Comparison of ENCODE assay signal across 3 cellular contexts in genomic region chr7:130387628-130388403, GRCh38.
TF ChIP-seq lines count a peak whose summit lies in the region.

No MANE protein-coding gene starts in this region.

TF ChIP-seq in GM23338, 12 proteins besides CTCF, POLR2A, EP300 and RAD21 (continues in another document):
- TF ChIP-seq ZNF462 (CRISPR knock-in tag; IDR thresholded peaks at IDR 0.05): no peak

TF ChIP-seq in HepG2, 621 proteins besides CTCF, POLR2A, EP300 and RAD21:
- TF ChIP-seq HNF4G (IDR thresholded peaks at IDR 0.05; ENCODE audit: borderline replicate concordance, low read depth, low read length) (no peak), HNF4G (CRISPR knock-in tag; IDR thresholded peaks at IDR 0.05; ENCODE audit: borderline replicate concordance, low read depth) (no peak), CEBPB (IDR thresholded peaks at IDR 0.05; ENCODE audit: borderline replicate concordance, low read depth, low read length) (peak; percentile 26; the same call in 1 of the 2 replicates), ZNF12 (CRISPR knock-in tag; IDR thresholded peaks at IDR 0.05) (peak; percentile 71)

TF ChIP-seq in WTC11, 78 proteins besides CTCF, POLR2A, EP300 and RAD21:
- TF ChIP-seq E2F1 (CRISPR knock-in tag; IDR thresholded peaks at IDR 0.05): no peak
- no peak for TF ChIP-seq NR1H2 (CRISPR knock-in tag; IDR thresholded peaks at IDR 0.05)
- TF ChIP-seq ZNF317 (CRISPR knock-in tag; IDR thresholded peaks at IDR 0.05; ENCODE audit: borderline replicate concordance, low read depth): no peak
- no peak for TF ChIP-seq HMGA2 (CRISPR knock-in tag; IDR thresholded peaks at IDR 0.05)
- TF ChIP-seq SP1 (CRISPR knock-in tag; conservative IDR thresholded peaks at IDR 0.05): no peak
